In genomic region chrX:18887177-18887820, GRCh38 we compare ENCODE assay signal across 1 cellular context.
TF ChIP-seq lines count a peak whose summit lies in the region.

No MANE protein-coding gene starts in this region.

TF ChIP-seq in liver, 16 proteins besides CTCF, POLR2A, EP300 and RAD21 (continued from another document):
- TF ChIP-seq ZBTB33 (IDR thresholded peaks at IDR 0.05) = peak; percentile 21
- peak; percentile 33 to 73 for TF ChIP-seq HNF4A (conservative IDR thresholded peaks at IDR 0.05)
- no peak for TF ChIP-seq NR2F2 (IDR thresholded peaks at IDR 0.05)
- TF ChIP-seq RXRA (IDR thresholded peaks at IDR 0.05) = peak; percentile 88 to 91
